ENCODE assay signal across 36 cellular contexts in the genomic region with DNA sequence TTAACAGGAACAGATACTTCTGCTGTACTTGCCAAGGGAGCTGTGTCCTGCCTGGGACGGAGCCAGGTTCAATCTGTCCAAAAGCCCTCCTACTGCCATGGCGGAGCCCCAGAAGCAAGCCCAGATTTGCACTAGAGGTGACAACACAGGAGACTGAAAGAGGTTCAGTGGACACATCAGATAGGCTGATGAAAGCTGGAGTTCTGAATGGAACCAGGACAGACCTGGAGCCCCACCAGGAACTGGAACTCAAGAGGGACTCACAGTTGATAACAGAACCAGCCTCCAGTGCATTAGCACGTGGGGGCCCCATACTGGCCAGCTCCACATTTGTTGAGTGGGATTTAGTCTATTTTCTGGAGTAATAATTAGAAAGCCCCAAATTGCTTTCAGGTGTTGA.
"Had no signal": no experiment of that assay in that cellular context is flagged by ENCODE, and none has a peak within 500 bp of the region (broad histone marks: within the 10 kb centered on the region; RNA-seq: fewer than 3 reads in every experiment).

No MANE protein-coding gene starts in this region.

- H3K36me3 ChIP-seq: MG63 had no signal

- H3K27ac ChIP-seq: KMS-11 had no signal

- H3K4me3 ChIP-seq: MG63 had no signal

- H3K9me3 ChIP-seq: MG63 had no signal

- DNase-seq: Karpas-422, Kasumi-1, KG1, MG63, MM.1S, MV-4-11, NCI-H1048, NCI-H1092, NCI-H1092 treated with DMSO at 0.1 percent for 48 hours, NCI-H1105, NCI-H1105 treated with DMSO at 0.1 percent for 48 hours, NCI-H1417, NCI-H1417 treated with DMSO at 0.1 percent for 48 hours, NCI-H1436, NCI-H1436 treated with DMSO at 0.1 percent for 48 hours, NCI-H146, NCI-H1694, NCI-H1694 treated with DMSO at 0.1 percent for 48 hours, NCI-H187, NCI-H187 treated with DMSO at 0.1 percent for 48 hours, NCI-H1930, NCI-H2029, NCI-H2029 treated with DMSO at 0.1 percent for 48 hours, NCI-H2081, NCI-H2081 treated with DMSO at 0.1 percent for 48 hours, NCI-H2107, NCI-H2171, NCI-H2171 treated with DMSO at 0.1 percent for 48 hours, NCI-H2227 treated with DMSO at 0.1 percent for 48 hours, NCI-H226, NCI-H345, NCI-H446, NCI-H446 treated with DMSO at 0.1 percent for 48 hours, NCI-H510A, NCI-H510A treated with DMSO at 0.1 percent for 48 hours had no signal

- H3K27me3 ChIP-seq: MG63 had no signal

- H3K4me2 ChIP-seq: KMS-11 had no signal

- H3K9ac ChIP-seq: KMS-11 had no signal
